1 cellular context compared by ENCODE assay signal in the genomic region with DNA sequence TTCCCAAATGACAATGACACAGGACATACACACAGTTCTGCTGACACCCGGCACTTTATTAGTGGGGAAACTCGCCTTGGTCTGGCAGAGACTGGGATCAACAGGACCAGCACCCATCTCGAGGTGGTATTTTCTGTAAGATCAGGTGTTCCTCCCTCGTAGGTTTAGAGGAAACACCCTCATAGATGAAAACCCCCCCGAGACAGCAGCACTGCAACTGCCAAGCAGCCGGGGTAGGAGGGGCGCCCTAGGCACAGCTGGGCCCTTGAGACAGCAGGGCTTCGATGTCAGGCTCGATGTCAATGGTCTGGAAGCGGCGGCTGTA.
A peak's percentile ranks its signal among the peaks of the same experiment; 100 is the strongest.
TF ChIP-seq lines count a peak whose summit lies in the region.

No MANE protein-coding gene starts in this region.

TF ChIP-seq in HEK293, 187 proteins besides CTCF, POLR2A, EP300 and RAD21:
- TF ChIP-seq ZNF341 (tag by site-specific recombination; IDR thresholded peaks at IDR 0.05; ENCODE audit: low read depth) = peak; percentile 21; the same call in 1 of the 2 replicates
